In the genomic region with DNA sequence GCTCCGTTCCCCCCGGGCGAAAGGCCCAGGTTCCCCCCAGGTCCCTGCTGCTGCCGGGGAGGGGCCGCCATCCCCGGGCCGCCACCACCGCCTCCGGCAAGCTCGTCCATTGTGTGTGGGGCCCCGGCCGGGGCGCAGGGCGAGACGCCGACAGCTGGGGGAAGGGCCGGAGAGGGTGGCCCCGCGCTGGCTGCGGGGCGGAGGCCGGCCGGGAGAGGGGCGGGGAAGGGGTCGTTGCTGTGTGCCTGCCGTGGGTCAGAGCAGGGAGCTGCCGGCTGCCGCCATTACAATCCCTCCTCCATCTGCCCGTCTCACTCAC, we compare ENCODE assay signal across 8 cellular contexts. TPM values are rescaled to one million over a fixed set of nuclear protein-coding genes. Genes with fewer than 3 reads are reported as not detected.
A peak's percentile ranks its signal among the peaks of the same experiment; 100 is the strongest.
DNase-seq lines count a peak whose midpoint lies in the region; ATAC-seq, FAIRE-seq and TF ChIP-seq lines count a peak whose summit lies in the region.

Gene STRN3, minus strand, starts transcription at position 304 of the 319 bp plus-strand sequence. Its CDS starts 194 bp downstream, at position 110.

- no peak for DNase-seq in AG04449 (ENCODE audit: low read depth, low spot score)
- no peak for DNase-seq in brain microvascular endothelial cell
- DNase-seq in HepG2 (ENCODE audit: low spot score), result no peak

- H3K27ac ChIP-seq in brain microvascular endothelial cell (peak within 1 kb of the TSS; percentile 89), HepG2 (ENCODE audit: extremely low read length, insufficient read depth, low read length) (peak within 1 kb of the TSS; percentile 73), temporal lobe (ENCODE audit: low read depth, low read length) (peak within 1 kb of the TSS; percentile 85)

- POLR2A ChIA-PET in AG04449 (lab: Yijun Ruan, JAX) (interaction anchor here (0.8 to 1.8 kb wide), 8 partner anchors 8 to 394 kb away, joined by 3 to 7 read pairs (median 4); partner anchors contain the start of gene HEATR5A), HepG2 (lab: Yijun Ruan, JAX) (interaction anchor here (0.7 to 5.1 kb wide), 51 partner anchors 8 to 431 kb away, joined by 3 to 126 read pairs (median 8); partner anchors contain the start of genes COCH, DTD2, HEATR5A and HECTD1)

- H2AFZ ChIP-seq in HepG2 (ENCODE audit: low read length), result peak within 1 kb of the TSS; percentile 2

- H3K4me3 ChIP-seq in AG04449 (ENCODE audit: low read depth, low read length) (peak within 1 kb of the TSS; percentile 96), brain microvascular endothelial cell (ENCODE audit: low read depth, low read length) (peak within 1 kb of the TSS; percentile 91), HepG2 (replicated peaks in 1 of 3; ENCODE audit: insufficient read depth in 1 of 3, low read depth in 2 of 3, low read length in 3 of 3) (peak within 1 kb of the TSS; percentile 96 to 97 (median 96))

- peak within 1 kb of the TSS; percentile 86 for H3K4me2 ChIP-seq in HepG2 (ENCODE audit: low read depth, low read length)

- H3K36me3 ChIP-seq in brain microvascular endothelial cell (replicated peaks) (no peaks in the 10 kb centered on the region), HepG2 (replicated peaks in 1 of 2; ENCODE audit: control insufficient read depth in 1 of 2, insufficient read depth in 2 of 2, low read length in 2 of 2) (peaks cover 5 to 7% of the 10 kb centered on the region in 2 experiments)

- no peaks in the 10 kb centered on the region for H3K9me3 ChIP-seq in HepG2 (ENCODE audit: low read length)

- in situ Hi-C loops in brain microvascular endothelial cell (cut with HindIII; ENCODE audit: low pct_ligation_motif_present, low sequenced_read_pairs), result no loop called here
- in situ Hi-C loops in HepG2 (cut with HindIII; ENCODE audit: extremely low pct_ligation_motif_present, low pct_unique_long_range_greater_than_20kb), result loop anchor here (10.0 kb wide), 1 partner anchor 59 kb away; no protein-coding TSS in a partner anchor

- H3K79me2 ChIP-seq in HepG2 (ENCODE audit: insufficient read depth, low read length), result peaks cover 57% of the 10 kb centered on the region

- CTCF ChIA-PET in AG04449 (lab: Yijun Ruan, JAX), result interaction anchor here (1.1 to 1.5 kb wide), 2 partner anchors 34 to 46 kb away, joined by 3 to 4 read pairs; no protein-coding TSS in a partner anchor
- CTCF ChIA-PET in HepG2 (lab: Yijun Ruan, JAX; ENCODE audit: low intra/inter-chr PET ratio, low total read pairs), result interaction anchor here (0.8 kb wide), 1 partner anchor 55 kb away, joined by 3 read pairs; no protein-coding TSS in a partner anchor

- no TSS peak for BruUV-seq in HepG2 (replicated peaks; lab: Mats Ljungman, UMichigan)

- WGBS in HepG2 (ENCODE audit: low lambda C conversion rate), result 0% methylated on average over 26 of the region's 29 CpGs

- intact Hi-C loops in HepG2 (cut with micrococcal nuclease; ENCODE audit: unreplicated experiment), result loop anchor here (1.0 to 5.0 kb wide), 6 partner anchors 8 to 181 kb away; partner anchors contain the start of gene HECTD1

- peaks cover 73% of the 10 kb centered on the region for H3K4me1 ChIP-seq in HepG2 (ENCODE audit: insufficient read depth, low read length)

- no peak for TF ChIP-seq POLR2A in HepG2 (IDR thresholded peaks at IDR 0.05; ENCODE audit: insufficient read depth in 1 of 2, low read depth in 2 of 2, low read length in 2 of 2)

- ATAC-seq in HG03565 (IDR thresholded peaks at IDR 0.05; ENCODE audit: unreplicated experiment), result peak; percentile 3
- ATAC-seq in HepG2, result no peak
- ATAC-seq in GM21528 (IDR thresholded peaks at IDR 0.05; ENCODE audit: low FRiP score, unreplicated experiment), result no peak
- no peak for ATAC-seq in HG02623 (IDR thresholded peaks at IDR 0.05; ENCODE audit: unreplicated experiment)
- ATAC-seq in GM21786 (IDR thresholded peaks at IDR 0.05; ENCODE audit: unreplicated experiment), result no peak

- H3K27me3 ChIP-seq in brain microvascular endothelial cell (replicated peaks) (no peaks in the 10 kb centered on the region), HepG2 (ENCODE audit: control insufficient read depth in 1 of 2, insufficient read depth in 2 of 2, low read length in 2 of 2) (peaks cover 0 to 5% of the 10 kb centered on the region in 2 experiments; a peak in 1 of 5 replicates)

- FAIRE-seq in HepG2 (lab: Jason Lieb, UNC), result no peak

- peak within 1 kb of the TSS; percentile 99 for H3K9ac ChIP-seq in HepG2 (ENCODE audit: insufficient read depth, low read depth, low read length)

- TF ChIP-seq CTCF in AG04449 (IDR thresholded peaks at IDR 0.05; ENCODE audit: insufficient read depth, low read length, missing control alignments), result no peak
- TF ChIP-seq CTCF in brain microvascular endothelial cell (IDR thresholded peaks at IDR 0.05; ENCODE audit: low read depth, low read length, missing control alignments), result no peak
- no peak for TF ChIP-seq CTCF in HepG2 (CRISPR knock-in tag; IDR thresholded peaks at IDR 0.05)

- peaks cover 38% of the 10 kb centered on the region for H4K20me1 ChIP-seq in HepG2 (ENCODE audit: insufficient read depth, low read length)

- peak in 1 of 2 experiments; percentile 13; a peak in 1 of 4 replicates for TF ChIP-seq EP300 in HepG2 (IDR thresholded peaks at IDR 0.05; ENCODE audit: low read depth in 2 of 2, low read length in 2 of 2)
- TF ChIP-seq EP300 in HepG2 (CRISPR knock-in tag; IDR thresholded peaks at IDR 0.05; ENCODE audit: borderline replicate concordance), result no peak

- peak; percentile 52; the same call in 1 of the 2 replicates for TF ChIP-seq RAD21 in HepG2 (CRISPR knock-in tag; IDR thresholded peaks at IDR 0.05)

TF ChIP-seq in HepG2, 621 proteins besides CTCF, POLR2A, EP300 and RAD21 (continues in another document):
- TF ChIP-seq NFE2 (CRISPR knock-in tag; IDR thresholded peaks at IDR 0.05) (no peak), MXI1 (IDR thresholded peaks at IDR 0.05; ENCODE audit: borderline replicate concordance, low read depth, low read length) (no peak), ZNF24 (IDR thresholded peaks at IDR 0.05) (no peak), MLLT10 (CRISPR knock-in tag; IDR thresholded peaks at IDR 0.05) (no peak), HNRNPK (IDR thresholded peaks at IDR 0.05; ENCODE audit: low read depth, low read length, poor library complexity, severe bottlenecking) (peak; percentile 93), CREM (IDR thresholded peaks at IDR 0.05) (no peak), CREM (CRISPR knock-in tag; IDR thresholded peaks at IDR 0.05) (no peak), ZBTB39 (CRISPR knock-in tag; IDR thresholded peaks at IDR 0.05) (no peak), ZNF883 (CRISPR knock-in tag; IDR thresholded peaks at IDR 0.05; ENCODE audit: not compliant biosample characterization) (peak; percentile 63), YY1 (IDR thresholded peaks at IDR 0.05; ENCODE audit: insufficient read depth, insufficient replicate concordance, low read depth, low read length) (peak; percentile 93), MYNN (CRISPR knock-in tag; IDR thresholded peaks at IDR 0.05; ENCODE audit: low read depth) (no peak), ZFP90 (CRISPR knock-in tag; IDR thresholded peaks at IDR 0.05; ENCODE audit: borderline replicate concordance) (peak; percentile 7; the same call in 1 of the 2 replicates)

RNA-seq across cellular contexts. Expression of gene STRN3, which starts in this region (rescaled TPM):
- total RNA-seq in HepG2 (2016; rRNA removed; fragmentation: Illumina TruSeq; extraction: Trizol) (123 and 135 TPM in 2 replicates), temporal lobe (74.3 TPM)
- 98.8 and 127 TPM in 2 replicates for total RNA-seq in HepG2 (2016; cell fraction: cytosol; rRNA removed; fragmentation: Illumina TruSeq; extraction: Trizol; ENCODE audit: low read depth)
- total RNA-seq in HepG2 (2016; cell fraction: insoluble cytoplasmic fraction; rRNA removed; fragmentation: Illumina TruSeq; extraction: Trizol), result 127 and 145 TPM in 2 replicates
- 62.4 and 67.2 TPM in 2 replicates for total RNA-seq in HepG2 (2016; cell fraction: membrane; rRNA removed; fragmentation: Illumina TruSeq; extraction: Trizol)
- 136 and 152 TPM in 2 replicates for total RNA-seq in HepG2 (2016; cell fraction: nucleus; rRNA removed; fragmentation: Illumina TruSeq; extraction: Trizol)
- polyA plus RNA-seq in HepG2 (2011; rRNA removed), result 44.9 and 49.4 TPM in 2 replicates
- 17.6 and 28.4 TPM in 2 replicates for polyA plus RNA-seq in HepG2 (2011; cell fraction: cytosol; rRNA removed)
- polyA plus RNA-seq in HepG2 (2011; cell fraction: nucleus; rRNA removed), result 37.0 and 38.5 TPM in 2 replicates
- 57.6 and 63.3 TPM in 2 replicates for polyA plus RNA-seq in HepG2 (2012)
- polyA plus RNA-seq in HepG2 (2016; cell fraction: cytosol; fragmentation: Illumina TruSeq; extraction: Trizol; ENCODE audit: low read depth), result 1.6 and 2.2 TPM in 2 replicates
- 83.4 and 92.4 TPM in 2 replicates for polyA plus RNA-seq in HepG2 (2016; cell fraction: insoluble cytoplasmic fraction; fragmentation: Illumina TruSeq; extraction: Trizol; ENCODE audit: low read depth)
- 9.6 and 10.8 TPM in 2 replicates for polyA plus RNA-seq in HepG2 (2016; cell fraction: membrane; fragmentation: Illumina TruSeq; extraction: Trizol; ENCODE audit: low read depth)
- polyA plus RNA-seq in HepG2 (2016; cell fraction: nucleus; fragmentation: Illumina TruSeq; extraction: Trizol; ENCODE audit: insufficient read depth, low read depth), result 89.5 and 94.1 TPM in 2 replicates
- polyA minus RNA-seq in HepG2 (2011; rRNA and poly(A)+ RNA removed; ENCODE audit: low replicate concordance), result 16.3 and 63.5 TPM in 2 replicates
- 84.7 and 102 TPM in 2 replicates for polyA minus RNA-seq in HepG2 (2011; cell fraction: cytosol; rRNA and poly(A)+ RNA removed)
- polyA minus RNA-seq in HepG2 (2011; cell fraction: nucleus; rRNA and poly(A)+ RNA removed), result 292 and 316 TPM in 2 replicates
